ENCODE assay signal across 16 cellular contexts in the genomic region with DNA sequence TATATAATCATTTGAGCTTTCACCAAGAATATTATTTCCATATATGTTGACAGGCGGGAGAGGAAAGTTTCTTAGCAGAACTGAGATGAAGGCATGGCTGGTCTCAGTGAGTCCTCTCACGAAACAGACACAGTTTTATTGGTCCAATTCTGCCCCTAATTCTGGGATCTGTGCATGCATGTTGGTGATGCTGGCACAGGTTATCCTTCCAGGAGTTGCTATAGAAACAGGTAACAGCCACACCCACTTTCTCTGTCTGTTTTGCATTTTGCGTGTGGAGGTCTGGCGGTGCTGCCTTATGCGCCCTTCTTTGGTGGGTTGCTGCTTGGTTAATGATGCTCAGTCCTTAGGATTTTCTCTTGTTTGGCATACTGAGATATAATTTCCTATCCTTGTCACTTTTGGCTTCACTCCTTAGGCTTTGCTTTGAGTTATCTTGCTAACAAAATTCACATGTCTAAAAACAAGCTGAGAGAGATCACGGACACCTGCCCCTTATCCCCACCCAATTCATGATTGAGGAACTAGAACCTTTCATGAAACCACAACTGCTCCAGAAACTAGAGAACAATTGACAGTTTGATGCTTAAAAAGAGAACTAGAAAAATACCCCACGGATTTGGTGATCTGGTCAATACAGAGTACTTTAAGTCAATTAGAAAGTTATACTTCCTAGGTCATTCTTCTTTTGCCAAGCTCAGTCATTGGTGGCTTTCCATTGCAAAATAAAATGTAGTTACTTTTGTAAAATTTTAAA.
DNase-seq lines count a peak whose midpoint lies in the region; ATAC-seq and TF ChIP-seq lines count a peak whose summit lies in the region.
"Had no signal": no experiment of that assay in that cellular context is flagged by ENCODE, and none has a peak within 500 bp of the region (broad histone marks: within the 10 kb centered on the region; RNA-seq: fewer than 3 reads in every experiment).

No MANE protein-coding gene starts in this region.

- TF ChIP-seq CTCF in activated B cell treated with CpG ODN at 0.5 μM for 24 hours (IDR thresholded peaks at IDR 0.05) (no peak), GM10266 (IDR thresholded peaks at IDR 0.05; ENCODE audit: control insufficient read depth, insufficient read depth, low read depth, missing control alignments) (no peak)

- peaks cover 11% of the 10 kb centered on the region for H3K4me1 Mint-ChIP-seq in activated B cell treated with CpG ODN at 0.5 μM for 24 hours
- H3K4me1 Mint-ChIP-seq: stimulated activated naive CD8-positive, alpha-beta T cell treated with anti-CD3 and anti-CD28 coated beads, Interleukin-15, amount 100 ng/mL, for 72 hours had no signal

- POLR2A ChIA-PET in activated B cell treated with CpG ODN at 0.5 μM for 24 hours (lab: Charles Lee): interaction anchor here (0.5 kb wide), 1 partner anchor 1326 kb away, joined by 3 read pairs; no protein-coding TSS in a partner anchor

- intact Hi-C loops in activated B cell treated with CpG ODN at 0.5 μM for 24 hours (cut with micrococcal nuclease): no loop called here

- no peaks in the 10 kb centered on the region for H3K27me3 Mint-ChIP-seq in activated B cell treated with CpG ODN at 0.5 μM for 24 hours
- H3K27me3 Mint-ChIP-seq: stimulated activated naive CD8-positive, alpha-beta T cell treated with anti-CD3 and anti-CD28 coated beads, Interleukin-15, amount 100 ng/mL, for 72 hours had no signal

- H3K27ac Mint-ChIP-seq in activated B cell treated with CpG ODN at 0.5 μM for 24 hours: no peak overlapping the region
- H3K27ac Mint-ChIP-seq: stimulated activated naive CD8-positive, alpha-beta T cell treated with anti-CD3 and anti-CD28 coated beads, Interleukin-15, amount 100 ng/mL, for 72 hours had no signal

- CTCF ChIA-PET in activated B cell treated with CpG ODN at 0.5 μM for 24 hours (lab: Charles Lee): no interaction called here

- ATAC-seq in GM18517 (IDR thresholded peaks at IDR 0.05; ENCODE audit: unreplicated experiment) (peak; percentile 94), GM21367 (IDR thresholded peaks at IDR 0.05; ENCODE audit: unreplicated experiment) (peak; percentile 75), HG03025 (IDR thresholded peaks at IDR 0.05; ENCODE audit: low FRiP score, unreplicated experiment) (peak; percentile 90), activated B cell treated with CpG ODN at 0.5 μM for 24 hours (ENCODE audit: low read depth) (peak; percentile 45)
- ATAC-seq: stimulated activated naive CD8-positive, alpha-beta T cell treated with anti-CD3 and anti-CD28 coated beads, Interleukin-15, amount 100 ng/mL, for 72 hours had no signal

- H3K9me3 Mint-ChIP-seq in activated B cell treated with CpG ODN at 0.5 μM for 24 hours: no peaks in the 10 kb centered on the region
- H3K9me3 Mint-ChIP-seq: stimulated activated naive CD8-positive, alpha-beta T cell treated with anti-CD3 and anti-CD28 coated beads, Interleukin-15, amount 100 ng/mL, for 72 hours had no signal

- peak overlapping the region; percentile 11 for H3K4me3 Mint-ChIP-seq in activated B cell treated with CpG ODN at 0.5 μM for 24 hours
- H3K4me3 Mint-ChIP-seq: stimulated activated naive CD8-positive, alpha-beta T cell treated with anti-CD3 and anti-CD28 coated beads, Interleukin-15, amount 100 ng/mL, for 72 hours had no signal

- no peaks in the 10 kb centered on the region for H3K36me3 Mint-ChIP-seq in activated B cell treated with CpG ODN at 0.5 μM for 24 hours (ENCODE audit: low read depth)

- DNase-seq in activated B cell treated with CpG ODN at 0.5 μM for 24 hours (no peak), GM10266 (ENCODE audit: extremely low spot score) (no peak), NK-92 (lab: John Stamatoyannopoulos, UW; ENCODE audit: unreplicated experiment) (no peak), NCI-H226 (no peak), NCI-H345 treated with DMSO at 0.1 percent for 48 hours (lab: John Stamatoyannopoulos, UW; ENCODE audit: unreplicated experiment) (no peak)
- DNase-seq: activated CD8-positive, alpha-beta memory T cell treated with anti-CD3 and anti-CD28 coated beads, Interleukin-2, amount 50 U/mL, for 48 hours; adrenal gland; AML-193; colonic mucosa; DMS79; SK-N-SH; stimulated activated CD4-positive, alpha-beta T cell treated with anti-CD3 and anti-CD28 coated beads, Interleukin-4, amount 100 ng/mL, for 24 hours; stimulated activated naive CD8-positive, alpha-beta T cell treated with anti-CD3 and anti-CD28 coated beads, Interleukin-15, amount 100 ng/mL, for 72 hours had no signal
